Comparison of ENCODE assay signal across 13 cellular contexts in genomic region chr9:86655147-86655546, GRCh38.
"Had no signal": no experiment of that assay in that cellular context is flagged by ENCODE, and none has a peak within 500 bp of the region (broad histone marks: within the 10 kb centered on the region; RNA-seq: fewer than 3 reads in every experiment).

No MANE protein-coding gene starts in this region.

- H3K4me2 ChIP-seq: hepatocyte had no signal

- H2AFZ ChIP-seq: hepatocyte had no signal

- H3K4me3 ChIP-seq: colonic mucosa, esophagus squamous epithelium, hepatocyte, stomach had no signal

- H3K27ac Mint-ChIP-seq: activated CD4-positive, alpha-beta memory T cell treated with anti-CD3 and anti-CD28 coated beads for 36 hours; activated T-cell treated with anti-CD3 and anti-CD28 coated beads, Interleukin-2, amount 50 U/mL, for 72 hours; mesothelial cell of epicardium had no signal

- DNase-seq: activated CD4-positive, alpha-beta memory T cell treated with anti-CD3 and anti-CD28 coated beads for 36 hours; activated CD4-positive, CD25-positive, alpha-beta regulatory T cell treated with anti-CD3 and anti-CD28 coated beads, Interleukin-2, amount 50 U/mL, for 72 hours; activated T-cell treated with anti-CD3 and anti-CD28 coated beads, Interleukin-2, amount 50 U/mL, for 72 hours; aorta; colonic mucosa; esophagus squamous epithelium; retina; stimulated activated CD4-positive, alpha-beta T cell treated with anti-CD3 and anti-CD28 coated beads, Interleukin-15, amount 100 ng/mL, for 24 hours; stimulated activated CD4-positive, alpha-beta T cell treated with anti-CD3 and anti-CD28 coated beads, Interleukin-4, amount 100 ng/mL, for 4 hours; stomach; T-helper 2 cell had no signal

- ATAC-seq: activated T-cell treated with anti-CD3 and anti-CD28 coated beads, Interleukin-2, amount 50 U/mL, for 72 hours had no signal

- H3K4me3 Mint-ChIP-seq: activated CD4-positive, alpha-beta memory T cell treated with anti-CD3 and anti-CD28 coated beads for 36 hours; activated T-cell treated with anti-CD3 and anti-CD28 coated beads, Interleukin-2, amount 50 U/mL, for 72 hours; mesothelial cell of epicardium had no signal

- H3K4me1 ChIP-seq: colonic mucosa, esophagus squamous epithelium, stomach had no signal

- H3K9me3 ChIP-seq: colonic mucosa, esophagus squamous epithelium, stomach had no signal

- H3K36me3 ChIP-seq: colonic mucosa, esophagus squamous epithelium, stomach had no signal

- H3K27ac ChIP-seq: colonic mucosa, esophagus squamous epithelium, hepatocyte, stomach had no signal

- H3K36me3 Mint-ChIP-seq: activated CD4-positive, alpha-beta memory T cell treated with anti-CD3 and anti-CD28 coated beads for 36 hours; mesothelial cell of epicardium had no signal

- H3K27me3 ChIP-seq: colonic mucosa, stomach had no signal

- H3K79me2 ChIP-seq: hepatocyte had no signal
